21 cellular contexts compared by ENCODE assay signal in genomic region chr10:122255509-122256301, GRCh38. TPM values are rescaled to one million over a fixed set of nuclear protein-coding genes. Genes with fewer than 3 reads are reported as not detected.
DNase-seq lines count a peak whose midpoint lies in the region; ATAC-seq and TF ChIP-seq lines count a peak whose summit lies in the region.
"Had no signal": no experiment of that assay in that cellular context is flagged by ENCODE, and none has a peak within 500 bp of the region (broad histone marks: within the 10 kb centered on the region; RNA-seq: fewer than 3 reads in every experiment).

No MANE protein-coding gene starts in this region.

- DNase-seq in cardiac muscle cell (ENCODE audit: low read depth in 1 of 2, low spot score in 1 of 2) (no peak), Right ventricle myocardium inferior (ENCODE audit: missing footprints) (no peak), endodermal cell (peak; percentile 38), mesenteric fat pad (ENCODE audit: low spot score) (peak; percentile 71), spleen (peak; percentile 47), MM.1S (no peak), SK-N-DZ (ENCODE audit: low spot score) (no peak)
- DNase-seq: 8988T; CD4-positive, alpha-beta memory T cell; DMS153; DMS79; GF-D8 had no signal

- H3K9me3 ChIP-seq in cardiac muscle cell (ENCODE audit: low read depth), result no peaks in the 10 kb centered on the region
- H3K9me3 ChIP-seq in endodermal cell (ENCODE audit: control insufficient read depth, low read length), result no peaks in the 10 kb centered on the region
- H3K9me3 ChIP-seq in spleen, result no peaks in the 10 kb centered on the region
- no peaks in the 10 kb centered on the region for H3K9me3 ChIP-seq in MM.1S (replicated peaks; ENCODE audit: insufficient read depth, low read length)
- H3K9me3 ChIP-seq: BLaER1, HAP-1 had no signal

- no peak for TF ChIP-seq CTCF in cardiac muscle cell (IDR thresholded peaks at IDR 0.05; ENCODE audit: low read depth, low read length)
- TF ChIP-seq CTCF in endodermal cell (conservative IDR thresholded peaks at IDR 0.05), result no peak
- TF ChIP-seq CTCF in spleen (IDR thresholded peaks at IDR 0.05 in 8 of 11, conservative IDR thresholded peaks at IDR 0.05 in 3 of 11), result no peak
- TF ChIP-seq CTCF in MM.1S (IDR thresholded peaks at IDR 0.05; ENCODE audit: low read length), result no peak

- no peak overlapping the region for H2AFZ ChIP-seq in MM.1S (ENCODE audit: low read length)

- no peak for TF ChIP-seq POLR2A in spleen (IDR thresholded peaks at IDR 0.05)

- H3K4me3 Mint-ChIP-seq in endodermal cell, result no peak overlapping the region
- H3K4me3 Mint-ChIP-seq: CD14-positive monocyte; CD4-positive, alpha-beta memory T cell had no signal

- H3K27ac Mint-ChIP-seq in endodermal cell, result peak overlapping the region; percentile 40
- H3K27ac Mint-ChIP-seq: CD14-positive monocyte; CD4-positive, alpha-beta memory T cell had no signal

- no peaks in the 10 kb centered on the region for H3K79me2 ChIP-seq in MM.1S (ENCODE audit: low read length)

- H3K27ac ChIP-seq in cardiac muscle cell (peak overlapping the region; percentile 52), endodermal cell (ENCODE audit: low read depth, low read length) (no peak overlapping the region), spleen (no peak overlapping the region), MM.1S (ENCODE audit: low read length) (no peak overlapping the region)
- H3K27ac ChIP-seq: BLaER1 had no signal

- H3K4me1 ChIP-seq in cardiac muscle cell (ENCODE audit: low read depth), result peaks cover 19% of the 10 kb centered on the region
- H3K4me1 ChIP-seq in endodermal cell (ENCODE audit: control insufficient read depth, insufficient read depth, low read length), result no peaks in the 10 kb centered on the region
- H3K4me1 ChIP-seq in spleen, result no peaks in the 10 kb centered on the region
- no peaks in the 10 kb centered on the region for H3K4me1 ChIP-seq in MM.1S (ENCODE audit: low read length)
- H3K4me1 ChIP-seq: HAP-1 had no signal

- ATAC-seq in Right ventricle myocardium inferior (no peak), HG03469 (IDR thresholded peaks at IDR 0.05; ENCODE audit: unreplicated experiment) (no peak)

- no peaks in the 10 kb centered on the region for H3K27me3 Mint-ChIP-seq in endodermal cell (ENCODE audit: insufficient read depth)

- no peak overlapping the region for H3K9ac ChIP-seq in endodermal cell (ENCODE audit: extremely low read depth, low read length, poor library complexity, severe bottlenecking)
- H3K9ac ChIP-seq in MM.1S (ENCODE audit: low read length), result no peak overlapping the region
- H3K9ac ChIP-seq: BLaER1 had no signal

- peaks cover 4% of the 10 kb centered on the region for H3K4me1 Mint-ChIP-seq in endodermal cell
- H3K4me1 Mint-ChIP-seq: CD14-positive monocyte; CD4-positive, alpha-beta memory T cell had no signal

- H3K36me3 Mint-ChIP-seq in endodermal cell (ENCODE audit: low read depth), result peaks cover 40% of the 10 kb centered on the region
- H3K36me3 Mint-ChIP-seq: CD14-positive monocyte; CD4-positive, alpha-beta memory T cell had no signal

- no peak overlapping the region for H3K4me3 ChIP-seq in cardiac muscle cell
- no peak overlapping the region for H3K4me3 ChIP-seq in endodermal cell (ENCODE audit: low read length)
- H3K4me3 ChIP-seq in spleen, result no peak overlapping the region
- H3K4me3 ChIP-seq in MM.1S (ENCODE audit: low read length), result no peak overlapping the region
- H3K4me3 ChIP-seq: BLaER1, HAP-1 had no signal

- H3K36me3 ChIP-seq in cardiac muscle cell (peaks cover 5% of the 10 kb centered on the region), endodermal cell (ENCODE audit: control insufficient read depth, insufficient read depth, low read length) (peaks cover 5% of the 10 kb centered on the region), spleen (peaks cover 0 to 6% (median 0%) of the 10 kb centered on the region in 6 donors), MM.1S (replicated peaks; ENCODE audit: insufficient read depth, low read length) (no peaks in the 10 kb centered on the region)
- H3K36me3 ChIP-seq: HAP-1 had no signal

- no peaks in the 10 kb centered on the region for H3K9me2 ChIP-seq in MM.1S (replicated peaks; ENCODE audit: insufficient read depth, low read length)

- intact Hi-C loops in Right ventricle myocardium inferior (cut with DNase I), result no loop called here
- intact Hi-C loops in spleen (cut with DNase I; ENCODE audit: low total_unique reads), result no loop called here

- no peaks in the 10 kb centered on the region for H4K20me1 ChIP-seq in MM.1S (ENCODE audit: insufficient read depth, low read length)
- H4K20me1 ChIP-seq: BLaER1 had no signal

- 92 to 94% methylated on average over 4 to 12 of the region's 14 CpGs for WGBS in endodermal cell (ENCODE audit: insufficient coverage in 1 of 2, insufficient read length in 1 of 2), 2 experiments
- 84 to 90% (median 86%) methylated on average over 11 to 14 of the region's 14 CpGs for WGBS in spleen, 5 donors

- H3F3A ChIP-seq in MM.1S (ENCODE audit: insufficient read depth, low read length), result no peaks in the 10 kb centered on the region

- H3K9me3 Mint-ChIP-seq in endodermal cell, result no peaks in the 10 kb centered on the region

- H3K4me2 ChIP-seq in MM.1S (ENCODE audit: low read depth, low read length), result no peak overlapping the region
- H3K4me2 ChIP-seq: BLaER1 had no signal

- H3K27me3 ChIP-seq in cardiac muscle cell, result no peaks in the 10 kb centered on the region
- no peaks in the 10 kb centered on the region for H3K27me3 ChIP-seq in endodermal cell (ENCODE audit: control insufficient read depth, insufficient read depth, low read length, poor library complexity, severe bottlenecking)
- no peaks in the 10 kb centered on the region for H3K27me3 ChIP-seq in spleen (replicated peaks in 1 of 7)
- H3K27me3 ChIP-seq in MM.1S (replicated peaks; ENCODE audit: insufficient read depth, low read length), result no peaks in the 10 kb centered on the region
- H3K27me3 ChIP-seq: BLaER1 had no signal

RNA-seq across cellular contexts. Expression of gene BTBD16, which starts 15.4 kb away (rescaled TPM):
- total RNA-seq in cardiac muscle cell (0.09 TPM in 1 of 2 replicates, not detected in the other), Right ventricle myocardium inferior (not detected), endodermal cell (not detected), mesenteric fat pad (not detected), spleen (not detected)
- polyA plus RNA-seq in cardiac muscle cell (0.16 TPM in 1 of 2 replicates, not detected in the other), spleen (under 1 TPM in 2 of 3 donors, not detected in 1; 0.04 to 0.10 TPM)
- polyA plus RNA-seq in endodermal cell (2013, experiment 1 of 2), result not detected
- not detected for polyA plus RNA-seq in endodermal cell (2013, experiment 2 of 2)
- not detected in 2 replicates for polyA plus RNA-seq in SK-N-DZ (2014; cell fraction: cytosol; rRNA removed)
- polyA plus RNA-seq in SK-N-DZ (2014; cell fraction: nucleus; rRNA removed), result not detected in 2 replicates
- total RNA-seq: A673; CD4-positive, alpha-beta memory T cell; Daoy; H4; HT1080 had no signal
- polyA plus RNA-seq: AG04450, CD14-positive monocyte had no signal

Comparison
In these comparisons a context has a peak if more than half of its experiments do, and no peak if none do; other contexts are left out.
1. DNase-seq: peak in endodermal cell (single experiment), mesenteric fat pad (single experiment) and spleen (single experiment); none in cardiac muscle cell (0 of 2), Right ventricle myocardium inferior (single experiment), MM.1S (single experiment) and SK-N-DZ (single experiment).